ENCODE assay signal across 9 cellular contexts in the genomic region with DNA sequence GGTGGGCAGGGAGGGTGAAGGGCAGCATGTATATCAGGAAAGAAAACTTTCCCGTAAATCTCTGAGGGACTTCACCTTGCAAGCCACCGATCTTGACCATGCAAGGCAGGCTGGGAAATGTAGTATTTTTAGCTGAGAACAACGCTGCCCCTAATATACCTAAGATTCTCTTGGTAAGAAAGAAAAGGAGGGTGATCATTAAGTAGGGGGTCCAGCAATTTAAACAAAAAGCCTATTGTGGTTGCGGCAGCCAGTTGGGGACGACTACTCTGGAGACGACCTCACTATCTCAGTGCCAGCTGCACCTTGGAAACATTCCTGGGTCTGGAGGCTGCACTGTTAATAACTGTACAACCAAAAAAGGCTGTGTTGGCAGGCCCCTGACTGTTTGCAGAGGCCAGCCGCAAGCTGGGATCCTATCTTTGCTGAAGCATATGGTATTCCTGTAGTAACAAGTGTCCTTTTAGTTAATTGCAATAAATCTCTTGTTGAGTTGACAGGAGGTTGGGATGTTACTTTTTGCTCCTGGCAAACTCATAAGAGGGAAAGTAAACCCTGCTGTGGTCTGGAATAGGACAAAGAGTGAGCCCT. TPM values are rescaled to one million over a fixed set of nuclear protein-coding genes. Genes with fewer than 3 reads are reported as not detected.
DNase-seq lines count a peak whose midpoint lies in the region; FAIRE-seq and TF ChIP-seq lines count a peak whose summit lies in the region.
"Had no signal": no experiment of that assay in that cellular context is flagged by ENCODE, and none has a peak within 500 bp of the region (broad histone marks: within the 10 kb centered on the region; RNA-seq: fewer than 3 reads in every experiment).

No MANE protein-coding gene starts in this region.

- H3K9ac ChIP-seq in kidney (ENCODE audit: low read length in 2 of 2), result peak overlapping the region; percentile 63 to 75
- peak overlapping the region; percentile 2 to 55 for H3K9ac ChIP-seq in stomach smooth muscle (ENCODE audit: low read length in 2 of 2)

- no peaks in the 10 kb centered on the region for H3K27me3 ChIP-seq in stomach smooth muscle (ENCODE audit: control insufficient read depth in 1 of 2, insufficient read depth in 2 of 2, low read length in 2 of 2)

- FAIRE-seq in kidney (lab: Jason Lieb, UNC), result no peak
- FAIRE-seq: bronchial epithelial cell had no signal

- H3K9me3 ChIP-seq in kidney (ENCODE audit: control insufficient read depth in 1 of 2, low read length in 2 of 2), result no peaks in the 10 kb centered on the region
- H3K9me3 ChIP-seq in stomach smooth muscle (ENCODE audit: control insufficient read depth in 2 of 2, low read length in 2 of 2), result no peaks in the 10 kb centered on the region

- intact Hi-C loops in kidney (cut with DNase I), result no loop called here

- H3K36me3 ChIP-seq in kidney (ENCODE audit: control insufficient read depth in 1 of 2, insufficient read depth in 2 of 2, low read length in 2 of 2) (no peaks in the 10 kb centered on the region), stomach smooth muscle (ENCODE audit: control insufficient read depth in 2 of 2, insufficient read depth in 2 of 2, low read length in 2 of 2) (no peaks in the 10 kb centered on the region)

- peak overlapping the region; percentile 46 to 64 for H3K4me3 ChIP-seq in kidney (ENCODE audit: low read length in 2 of 2)
- peak overlapping the region; percentile 50 to 73 for H3K4me3 ChIP-seq in stomach smooth muscle (ENCODE audit: low read length in 2 of 2)

- DNase-seq in NCI-H1105 treated with DMSO at 0.1 percent for 48 hours (lab: John Stamatoyannopoulos, UW) (peak; percentile 23), NCI-H1105 (lab: John Stamatoyannopoulos, UW) (no peak), SK-N-DZ (ENCODE audit: low spot score) (peak; percentile 73), kidney (no peak), 8988T (no peak), mesenteric fat pad (ENCODE audit: low spot score) (no peak)
- DNase-seq in central memory CD4-positive, alpha-beta T cell, result no peak

- no peak for TF ChIP-seq CTCF in kidney (IDR thresholded peaks at IDR 0.05; ENCODE audit: borderline replicate concordance, extremely low read depth, insufficient read depth)

- H3K27ac ChIP-seq in kidney (ENCODE audit: low read depth in 2 of 2, low read length in 2 of 2) (no peak overlapping the region), stomach smooth muscle (ENCODE audit: low read length) (peak overlapping the region; percentile 55)

- peaks cover 6 to 9% of the 10 kb centered on the region in 2 donors for H3K4me1 ChIP-seq in kidney (ENCODE audit: control insufficient read depth in 1 of 2, insufficient read depth in 1 of 2, low read depth in 1 of 2, low read length in 2 of 2)
- peaks cover 31% of the 10 kb centered on the region for H3K4me1 ChIP-seq in stomach smooth muscle (ENCODE audit: control insufficient read depth, insufficient read depth, low read length)

RNA-seq across cellular contexts. Expression of gene APOLD1, which starts 6.4 kb away (rescaled TPM):
- 1.6 and 1.7 TPM in 2 replicates for polyA plus RNA-seq in SK-N-DZ (2014; cell fraction: cytosol; rRNA removed)
- polyA plus RNA-seq in SK-N-DZ (2014; cell fraction: nucleus; rRNA removed), result 1.2 and 3.0 TPM in 2 replicates
- total RNA-seq in kidney (18.9 TPM), mesenteric fat pad (165 TPM)
- 4.5 TPM for polyA plus RNA-seq in kidney (ENCODE audit: insufficient read depth, low read depth, low replicate concordance)

RNA-seq across cellular contexts. Expression of gene DDX47, which starts 21.3 kb away (rescaled TPM):
- 105 and 130 TPM in 2 replicates for polyA plus RNA-seq in SK-N-DZ (2014; cell fraction: cytosol; rRNA removed)
- 135 and 141 TPM in 2 replicates for polyA plus RNA-seq in SK-N-DZ (2014; cell fraction: nucleus; rRNA removed)
- total RNA-seq in kidney (50.9 TPM), mesenteric fat pad (60.2 TPM)
- 35.1 TPM for polyA plus RNA-seq in kidney (ENCODE audit: insufficient read depth, low read depth, low replicate concordance)

Comparison
In these comparisons a context has a peak if more than half of its experiments do, and no peak if none do; other contexts are left out.
1. DNase-seq: peak in NCI-H1105 treated with DMSO at 0.1 percent for 48 hours (single experiment) and SK-N-DZ (single experiment); none in NCI-H1105 (single experiment), kidney (single experiment), 8988T (single experiment), mesenteric fat pad (single experiment) and central memory CD4-positive, alpha-beta T cell (single experiment).